ENCODE assay signal across 14 cellular contexts in genomic region chr18:32802606-32803451, GRCh38. TPM values are rescaled to one million over a fixed set of nuclear protein-coding genes. Genes with fewer than 3 reads are reported as not detected.
A peak's percentile ranks its signal among the peaks of the same experiment; 100 is the strongest.
DNase-seq lines count a peak whose midpoint lies in the region; ATAC-seq and TF ChIP-seq lines count a peak whose summit lies in the region.
"Had no signal": no experiment of that assay in that cellular context is flagged by ENCODE, and none has a peak within 500 bp of the region (broad histone marks: within the 10 kb centered on the region; RNA-seq: fewer than 3 reads in every experiment).

No MANE protein-coding gene starts in this region.

- WGBS in tibial nerve, 2 donors: 79 to 80% methylated on average over 8 of the region's 8 CpGs
- 82 to 83% methylated on average over 7 of the region's 8 CpGs for WGBS in gastroesophageal sphincter (ENCODE audit: low coverage in 1 of 2), 2 donors

- H3K4me1 ChIP-seq in neural progenitor cell (peaks cover 44% of the 10 kb centered on the region), tibial nerve (no peaks in the 10 kb centered on the region), gastroesophageal sphincter (no peaks in the 10 kb centered on the region)
- H3K4me1 ChIP-seq: adrenal gland had no signal

- H3F3A ChIP-seq in neural progenitor cell (ENCODE audit: low read depth): peaks cover 28% of the 10 kb centered on the region

- H3K36me3 Mint-ChIP-seq in neural progenitor cell: peaks cover 8% of the 10 kb centered on the region

- TF ChIP-seq EP300 in tibial nerve (IDR thresholded peaks at IDR 0.05): no peak
- no peak for TF ChIP-seq EP300 in gastroesophageal sphincter (IDR thresholded peaks at IDR 0.05)

- peak overlapping the region; percentile 12 for H3K4me3 Mint-ChIP-seq in neural progenitor cell
- H3K4me3 Mint-ChIP-seq: activated CD4-positive, alpha-beta T cell treated with anti-CD3 and anti-CD28 coated beads, Interleukin-2, amount 10 ng/mL, durations not matched to agents 24 days and 14 days had no signal

- peak overlapping the region; percentile 67 for H3K4me2 ChIP-seq in neural progenitor cell

- intact Hi-C loops in cardiac septum (cut with DNase I): no loop called here

- H3K27me3 Mint-ChIP-seq in neural progenitor cell (ENCODE audit: insufficient read depth, low read depth): peaks cover 5% of the 10 kb centered on the region
- H3K27me3 Mint-ChIP-seq: activated CD4-positive, alpha-beta T cell treated with anti-CD3 and anti-CD28 coated beads, Interleukin-2, amount 10 ng/mL, durations not matched to agents 24 days and 14 days had no signal

- H3K9me3 ChIP-seq in neural progenitor cell (ENCODE audit: low read depth): peaks cover 4% of the 10 kb centered on the region
- H3K9me3 ChIP-seq in tibial nerve: peaks cover 0 to 10% (median 0%) of the 10 kb centered on the region in 4 donors
- peaks cover 0 to 7% (median 0%) of the 10 kb centered on the region in 3 donors for H3K9me3 ChIP-seq in gastroesophageal sphincter
- H3K9me3 ChIP-seq: adrenal gland had no signal

- no peak overlapping the region for H3K9ac ChIP-seq in neural progenitor cell

- peaks cover 58% of the 10 kb centered on the region for H3K4me1 Mint-ChIP-seq in neural progenitor cell
- H3K4me1 Mint-ChIP-seq: activated CD4-positive, alpha-beta T cell treated with anti-CD3 and anti-CD28 coated beads, Interleukin-2, amount 10 ng/mL, durations not matched to agents 24 days and 14 days had no signal

- H3K79me2 ChIP-seq in neural progenitor cell (ENCODE audit: low read depth): no peaks in the 10 kb centered on the region

- no peak overlapping the region for H2AFZ ChIP-seq in neural progenitor cell (replicated peaks)

- H3K27me3 ChIP-seq in neural progenitor cell (no peaks in the 10 kb centered on the region), tibial nerve (no peaks in the 10 kb centered on the region), gastroesophageal sphincter (no peaks in the 10 kb centered on the region)
- H3K27me3 ChIP-seq: adrenal gland had no signal

- peak overlapping the region; percentile 70 for H3K27ac Mint-ChIP-seq in neural progenitor cell
- H3K27ac Mint-ChIP-seq: activated CD4-positive, alpha-beta T cell treated with anti-CD3 and anti-CD28 coated beads, Interleukin-2, amount 10 ng/mL, durations not matched to agents 24 days and 14 days had no signal

- peak; percentile 16 for DNase-seq in neural progenitor cell (ENCODE audit: low spot score)
- DNase-seq in NCI-H2081 (lab: John Stamatoyannopoulos, UW): no peak
- DNase-seq in cardiac septum (ENCODE audit: low spot score): no peak
- DNase-seq in tibial nerve (ENCODE audit: low spot score in 2 of 2): no peak
- DNase-seq: activated CD4-positive, alpha-beta T cell treated with anti-CD3 and anti-CD28 coated beads, Interleukin-2, amount 10 ng/mL, durations not matched to agents 24 days and 14 days; adrenal gland; DND-41; NCI-H1436 treated with DMSO at 0.1 percent for 48 hours; SHP77 had no signal

- ATAC-seq in GM19025 (IDR thresholded peaks at IDR 0.05; ENCODE audit: low read depth, unreplicated experiment) (peak; percentile 43), HG02623 (IDR thresholded peaks at IDR 0.05; ENCODE audit: unreplicated experiment) (peak; percentile 52), HG03469 (IDR thresholded peaks at IDR 0.05; ENCODE audit: unreplicated experiment) (peak; percentile 43), gastroesophageal sphincter (no peak)

- peaks cover 10% of the 10 kb centered on the region for H3K9me3 Mint-ChIP-seq in neural progenitor cell
- H3K9me3 Mint-ChIP-seq: activated CD4-positive, alpha-beta T cell treated with anti-CD3 and anti-CD28 coated beads, Interleukin-2, amount 10 ng/mL, durations not matched to agents 24 days and 14 days had no signal

- no peak for TF ChIP-seq CTCF in neural progenitor cell (IDR thresholded peaks at IDR 0.05)
- TF ChIP-seq CTCF in tibial nerve (IDR thresholded peaks at IDR 0.05): no peak
- TF ChIP-seq CTCF in gastroesophageal sphincter (IDR thresholded peaks at IDR 0.05): no peak

- no peaks in the 10 kb centered on the region for H4K20me1 ChIP-seq in neural progenitor cell (ENCODE audit: low read depth)

- TF ChIP-seq POLR2A in tibial nerve (IDR thresholded peaks at IDR 0.05) (no peak), gastroesophageal sphincter (IDR thresholded peaks at IDR 0.05) (no peak)

- peak overlapping the region; percentile 4 for H3K4me3 ChIP-seq in neural progenitor cell
- no peak overlapping the region for H3K4me3 ChIP-seq in tibial nerve
- H3K4me3 ChIP-seq in gastroesophageal sphincter: no peak overlapping the region
- H3K4me3 ChIP-seq: adrenal gland had no signal

- peak overlapping the region; percentile 43 for H3K27ac ChIP-seq in neural progenitor cell
- no peak overlapping the region for H3K27ac ChIP-seq in tibial nerve
- no peak overlapping the region for H3K27ac ChIP-seq in gastroesophageal sphincter
- H3K27ac ChIP-seq: adrenal gland had no signal

- no peaks in the 10 kb centered on the region for H3K36me3 ChIP-seq in neural progenitor cell
- H3K36me3 ChIP-seq in tibial nerve: no peaks in the 10 kb centered on the region
- H3K36me3 ChIP-seq in gastroesophageal sphincter: no peaks in the 10 kb centered on the region
- H3K36me3 ChIP-seq: adrenal gland had no signal

RNA-seq across cellular contexts. Expression of gene KLHL14, which starts 30.0 kb away (rescaled TPM):
- total RNA-seq in neural progenitor cell (ENCODE audit: low replicate concordance) (0.13 TPM in 1 of 2 replicates, not detected in the other), cardiac septum (0.11 TPM), tibial nerve (under 1 TPM; 0.21 to 0.59 (median 0.37) TPM), gastroesophageal sphincter (1 to 10 TPM in 1 of 4 donors, under 1 TPM in 3; 0.27 to 1.2 (median 0.33) TPM)
- total RNA-seq: activated CD4-positive, alpha-beta T cell treated with anti-CD3 and anti-CD28 coated beads, Interleukin-2, amount 10 ng/mL, durations not matched to agents 24 days and 14 days; osteoblast had no signal
